ENCODE assay signal across 8 cellular contexts in genomic region chr6:35343835-35344550, GRCh38. TPM values are rescaled to one million over a fixed set of nuclear protein-coding genes. Genes with fewer than 3 reads are reported as not detected.
DNase-seq lines count a peak whose midpoint lies in the region; ATAC-seq and TF ChIP-seq lines count a peak whose summit lies in the region.

No MANE protein-coding gene starts in this region.

- TF ChIP-seq CTCF in epithelial cell of esophagus (IDR thresholded peaks at IDR 0.05; ENCODE audit: insufficient read depth, low read depth, low read length, missing control alignments): no peak
- TF ChIP-seq CTCF in parathyroid adenoma (IDR thresholded peaks at IDR 0.05): no peak

- H3K27ac Mint-ChIP-seq in CD8-positive, alpha-beta memory T cell: peak overlapping the region; percentile 55 to 97 (median 92)

- no peak overlapping the region for H2AFZ ChIP-seq in parathyroid adenoma

- DNase-seq in CD8-positive, alpha-beta memory T cell: no peak
- peak; percentile 69 for DNase-seq in RPMI7951 (ENCODE audit: low read depth)
- DNase-seq in epithelial cell of esophagus (ENCODE audit: low read depth): no peak
- no peak for DNase-seq in NCI-H1048 (lab: John Stamatoyannopoulos, UW)
- DNase-seq in C1 segment of cervical spinal cord (lab: John Stamatoyannopoulos, UW): no peak

- no peak overlapping the region for H3K9ac ChIP-seq in parathyroid adenoma

- H3K4me1 Mint-ChIP-seq in CD8-positive, alpha-beta memory T cell: peaks cover 53 to 62% (median 61%) of the 10 kb centered on the region in 3 donors

- no peaks in the 10 kb centered on the region for H3K27me3 ChIP-seq in CD8-positive, alpha-beta memory T cell (ENCODE audit: insufficient read depth, low read length, poor library complexity, severe bottlenecking)
- H3K27me3 ChIP-seq in parathyroid adenoma (ENCODE audit: control insufficient read depth, insufficient read depth, low read length): no peaks in the 10 kb centered on the region

- H3K36me3 ChIP-seq in CD8-positive, alpha-beta memory T cell (ENCODE audit: insufficient read depth, low read length): peaks cover 3% of the 10 kb centered on the region
- no peaks in the 10 kb centered on the region for H3K36me3 ChIP-seq in parathyroid adenoma (ENCODE audit: control insufficient read depth, insufficient read depth, low read length)

- no peaks in the 10 kb centered on the region for H3K9me3 Mint-ChIP-seq in CD8-positive, alpha-beta memory T cell

- CTCF ChIA-PET in CD8-positive, alpha-beta memory T cell (lab: Charles Lee): interaction anchor here (1.0 to 6.7 kb wide), 7 partner anchors 16 to 124 kb away, joined by 3 to 111 read pairs (median 5); partner anchors contain the start of genes DEF6, FANCE and RPL10A

- peaks cover 0 to 39% (median 9%) of the 10 kb centered on the region in 3 donors for H3K36me3 Mint-ChIP-seq in CD8-positive, alpha-beta memory T cell

- no peak for ATAC-seq in GM18909 (IDR thresholded peaks at IDR 0.05; ENCODE audit: poor library complexity, unreplicated experiment)
- ATAC-seq in HG03439 (IDR thresholded peaks at IDR 0.05; ENCODE audit: unreplicated experiment): no peak

- peak overlapping the region; percentile 90 for H3K4me3 ChIP-seq in CD8-positive, alpha-beta memory T cell (ENCODE audit: low read length)
- H3K4me3 ChIP-seq in epithelial cell of esophagus (ENCODE audit: low read length): peak overlapping the region; percentile 56
- H3K4me3 ChIP-seq in parathyroid adenoma (ENCODE audit: low read depth, low read length): peak overlapping the region; percentile 31

- peak overlapping the region; percentile 84 for H3K4me2 ChIP-seq in parathyroid adenoma (ENCODE audit: low read length)

- H3K4me1 ChIP-seq in CD8-positive, alpha-beta memory T cell (ENCODE audit: insufficient read depth, low read length): peaks cover 63% of the 10 kb centered on the region
- H3K4me1 ChIP-seq in parathyroid adenoma: peaks cover 30% of the 10 kb centered on the region

- H3K27ac ChIP-seq in CD8-positive, alpha-beta memory T cell (ENCODE audit: low read depth, low read length): no peak overlapping the region
- peak overlapping the region; percentile 64 for H3K27ac ChIP-seq in parathyroid adenoma

- peaks cover 18% of the 10 kb centered on the region for H3K79me2 ChIP-seq in parathyroid adenoma

- no peaks in the 10 kb centered on the region for H3K9me3 ChIP-seq in CD8-positive, alpha-beta memory T cell (ENCODE audit: low read length)
- no peaks in the 10 kb centered on the region for H3K9me3 ChIP-seq in parathyroid adenoma (ENCODE audit: control insufficient read depth, low read length)

- POLR2A ChIA-PET in CD8-positive, alpha-beta memory T cell (lab: Charles Lee): interaction anchor here (0.8 kb wide), 1 partner anchor 124 kb away, joined by 3 read pairs; the partner anchor contains the start of gene RPL10A

- H3K27me3 Mint-ChIP-seq in CD8-positive, alpha-beta memory T cell: peaks cover 0 to 1% of the 10 kb centered on the region in 2 donors

- peak overlapping the region; percentile 86 to 98 (median 95) for H3K4me3 Mint-ChIP-seq in CD8-positive, alpha-beta memory T cell

RNA-seq across cellular contexts. Expression of gene PPARD, which starts 1.6 kb away (rescaled TPM):
- 10 to 100 TPM; 14.8 to 16.2 TPM for total RNA-seq in CD8-positive, alpha-beta memory T cell
- 7.7 TPM for polyA plus RNA-seq in CD8-positive, alpha-beta memory T cell
- total RNA-seq in RPMI7951 (2014; rRNA removed; shearing (Covaris generic)): 9.0 and 11.1 TPM in 2 replicates

RNA-seq across cellular contexts. Expression of gene DEF6, which starts 46.4 kb away (rescaled TPM):
- 10 to 100 TPM; 71.2 to 73.0 TPM for total RNA-seq in CD8-positive, alpha-beta memory T cell
- 183 TPM for polyA plus RNA-seq in CD8-positive, alpha-beta memory T cell
- 0.72 and 1.4 TPM in 2 replicates for total RNA-seq in RPMI7951 (2014; rRNA removed; shearing (Covaris generic))

Comparison
In these comparisons a context has a peak if more than half of its experiments do, and no peak if none do; other contexts are left out.
1. H3K4me3 ChIP-seq: peak in every context shown above with its lines; median percentile 90 in CD8-positive, alpha-beta memory T cell; 56 in epithelial cell of esophagus; 31 in parathyroid adenoma.
2. RNA of gene DEF6, which starts 46.4 kb away (total RNA-seq): 71.2 to 73.0 TPM in CD8-positive, alpha-beta memory T cell; 0.72 to 1.4 TPM in RPMI7951; every median in the first group is over 10 times any median in the second.